ENCODE assay signal across 37 cellular contexts in the genomic region with DNA sequence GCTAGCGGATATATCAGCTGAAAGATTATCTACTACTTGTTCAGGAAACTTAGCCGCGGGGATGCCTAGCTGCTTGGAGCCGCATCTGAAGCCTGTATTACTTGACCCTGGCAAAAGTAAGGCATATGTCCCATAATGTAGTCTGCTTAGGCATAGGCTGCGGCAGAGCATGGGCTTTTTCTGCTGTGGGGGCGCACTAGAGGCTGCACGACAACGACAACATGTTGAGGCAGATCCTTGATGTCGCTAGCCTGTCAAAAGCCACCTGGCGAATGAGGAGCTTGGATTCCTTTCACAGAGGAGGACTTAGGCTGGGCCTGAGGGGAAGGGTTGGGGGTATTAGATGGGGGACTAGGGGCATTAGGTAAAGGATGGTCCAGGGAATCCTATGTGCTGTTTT. TPM values are rescaled to one million over a fixed set of nuclear protein-coding genes. Genes with fewer than 3 reads are reported as not detected.
DNase-seq lines count a peak whose midpoint lies in the region; ATAC-seq and TF ChIP-seq lines count a peak whose summit lies in the region.
"Had no signal": no experiment of that assay in that cellular context is flagged by ENCODE, and none has a peak within 500 bp of the region (broad histone marks: within the 10 kb centered on the region; RNA-seq: fewer than 3 reads in every experiment).

No MANE protein-coding gene starts in this region.

- BruUV-seq in mammary epithelial cell (replicated peaks; lab: Mats Ljungman, UMichigan), result no TSS peak
- BruUV-seq in MCF 10A (replicated peaks; lab: Mats Ljungman, UMichigan), result no TSS peak

- in situ Hi-C loops in mammary epithelial cell (cut with MboI; ENCODE audit: low sequenced_read_pairs in 2 of 2), result no loop called here

- H3K36me3 ChIP-seq in mammary epithelial cell (ENCODE audit: insufficient read depth, low read length), result no peaks in the 10 kb centered on the region
- no peaks in the 10 kb centered on the region for H3K36me3 ChIP-seq in Loucy (ENCODE audit: insufficient read depth, low read length)
- no peaks in the 10 kb centered on the region for H3K36me3 ChIP-seq in endodermal cell (ENCODE audit: control insufficient read depth, insufficient read depth, low read length)
- H3K36me3 ChIP-seq: Peyer's patch, right atrium auricular region, SJCRH30 had no signal

- H3K4me1 ChIP-seq in mammary epithelial cell (ENCODE audit: insufficient read depth, low read length), result no peaks in the 10 kb centered on the region
- peaks cover 8% of the 10 kb centered on the region for H3K4me1 ChIP-seq in Loucy (ENCODE audit: insufficient read depth, low read length, poor library complexity, severe bottlenecking)
- H3K4me1 ChIP-seq in endodermal cell (ENCODE audit: control insufficient read depth, insufficient read depth, low read length), result no peaks in the 10 kb centered on the region
- H3K4me1 ChIP-seq: A549, parathyroid adenoma, Peyer's patch, SJCRH30 had no signal

- intact Hi-C loops in mammary epithelial cell (cut with micrococcal nuclease) (loop anchor here (10.0 kb wide), 1 partner anchor 547 kb away; no protein-coding TSS in a partner anchor), MCF 10A (cut with micrococcal nuclease) (loop anchor here (5.0 kb wide), 1 partner anchor 1180 kb away; no protein-coding TSS in a partner anchor)

- H3K4me2 ChIP-seq in mammary epithelial cell (ENCODE audit: insufficient read depth, low read depth, low read length) (no peak overlapping the region), Loucy (ENCODE audit: low read depth, low read length, poor library complexity, severe bottlenecking) (peak overlapping the region; percentile 97)

- H3K4me3 Mint-ChIP-seq in MCF 10A (ENCODE audit: unreplicated experiment), result no peak overlapping the region
- H3K4me3 Mint-ChIP-seq in endodermal cell, result no peak overlapping the region
- H3K4me3 Mint-ChIP-seq: activated T-cell treated with anti-CD3 and anti-CD28 coated beads, Interleukin-2, amount 50 U/mL, for 4 hours had no signal

- no peaks in the 10 kb centered on the region for H3K36me3 Mint-ChIP-seq in MCF 10A (ENCODE audit: insufficient read depth, unreplicated experiment)
- H3K36me3 Mint-ChIP-seq in endodermal cell (ENCODE audit: low read depth), result no peaks in the 10 kb centered on the region

- POLR2A ChIA-PET in MCF 10A (lab: Yijun Ruan, JAX), result no interaction called here

- ATAC-seq in HG02973 (IDR thresholded peaks at IDR 0.05; ENCODE audit: unreplicated experiment), result no peak
- no peak for ATAC-seq in GM18868 (IDR thresholded peaks at IDR 0.05; ENCODE audit: unreplicated experiment)
- ATAC-seq: stimulated activated naive CD8-positive, alpha-beta T cell treated with anti-CD3 and anti-CD28 coated beads, Interleukin-15, Interleukin-2, amounts not matched to agents 100 U/mL and 50 U/mL, for 24 hours had no signal

- H3K9me3 ChIP-seq in mammary epithelial cell (replicated peaks; ENCODE audit: insufficient read depth, low read length) (no peaks in the 10 kb centered on the region), Loucy (ENCODE audit: insufficient read depth, low read depth, low read length) (no peaks in the 10 kb centered on the region), endodermal cell (ENCODE audit: control insufficient read depth, low read length) (peaks cover 11% of the 10 kb centered on the region)
- H3K9me3 ChIP-seq: A549, Peyer's patch, right atrium auricular region, SJCRH30, testis had no signal

- no peaks in the 10 kb centered on the region for H3K9me3 Mint-ChIP-seq in MCF 10A (ENCODE audit: unreplicated experiment)
- H3K9me3 Mint-ChIP-seq in endodermal cell, result peaks cover 7% of the 10 kb centered on the region

- no peak overlapping the region for H3K9ac ChIP-seq in mammary epithelial cell (ENCODE audit: insufficient read depth, low read length)
- H3K9ac ChIP-seq in Loucy (ENCODE audit: low read depth, low read length, poor library complexity, severe bottlenecking), result no peak overlapping the region
- no peak overlapping the region for H3K9ac ChIP-seq in endodermal cell (ENCODE audit: extremely low read depth, low read length, poor library complexity, severe bottlenecking)
- H3K9ac ChIP-seq: parathyroid adenoma had no signal

- no peaks in the 10 kb centered on the region for H3K79me2 ChIP-seq in mammary epithelial cell (ENCODE audit: insufficient read depth, low read length)
- H3K79me2 ChIP-seq in Loucy (ENCODE audit: insufficient read depth, low read length), result no peaks in the 10 kb centered on the region
- H3K79me2 ChIP-seq: parathyroid adenoma had no signal

- no peaks in the 10 kb centered on the region for H3K9me2 ChIP-seq in Loucy (replicated peaks; ENCODE audit: low read depth, low read length)

- peak overlapping the region; percentile 48 for H2AFZ ChIP-seq in mammary epithelial cell (ENCODE audit: low read depth, low read length)
- H2AFZ ChIP-seq in Loucy (ENCODE audit: low read length), result peak overlapping the region; percentile 100
- H2AFZ ChIP-seq: parathyroid adenoma had no signal

- H3K4me1 Mint-ChIP-seq in MCF 10A (ENCODE audit: insufficient read depth, unreplicated experiment), result peaks cover 13% of the 10 kb centered on the region
- peaks cover 7% of the 10 kb centered on the region for H3K4me1 Mint-ChIP-seq in endodermal cell

- peaks cover 79% of the 10 kb centered on the region for H3K27me3 Mint-ChIP-seq in MCF 10A (ENCODE audit: insufficient read depth, unreplicated experiment)
- H3K27me3 Mint-ChIP-seq in endodermal cell (ENCODE audit: insufficient read depth), result peaks cover 10% of the 10 kb centered on the region

- CTCF ChIA-PET in mammary epithelial cell (lab: Charles Lee; ENCODE audit: low non-redundant PET), result no interaction called here
- CTCF ChIA-PET in MCF 10A (lab: Yijun Ruan, JAX), result interaction anchor here (0.6 to 2.2 kb wide), 14 partner anchors 14 to 1171 kb away, joined by 3 to 9 read pairs (median 3); partner anchors contain the start of genes OR51D1 and TRIM5

- dilution Hi-C loops in mammary epithelial cell (cut with HindIII; ENCODE audit: low sequenced_read_pairs), result no loop called here

- H3K27ac Mint-ChIP-seq in MCF 10A (ENCODE audit: low read depth, unreplicated experiment) (no peak overlapping the region), endodermal cell (no peak overlapping the region)
- H3K27ac Mint-ChIP-seq: activated CD4-positive, alpha-beta T cell treated with anti-CD3 and anti-CD28 coated beads, Interleukin-2, amount 10 ng/mL, durations not matched to agents 24 days and 14 days; activated naive CD8-positive, alpha-beta T cell treated with anti-CD3 and anti-CD28 coated beads, Interleukin-2, amount 50 U/mL, for 24 hours had no signal

- H3K4me3 ChIP-seq in mammary epithelial cell (replicated peaks in 1 of 3; ENCODE audit: insufficient read depth in 1 of 3, low read depth in 2 of 3, low read length in 3 of 3), result no peak overlapping the region
- H3K4me3 ChIP-seq in Loucy (ENCODE audit: low read length, poor library complexity, severe bottlenecking), result peak overlapping the region; percentile 92
- H3K4me3 ChIP-seq in endodermal cell (ENCODE audit: low read length), result no peak overlapping the region
- H3K4me3 ChIP-seq: A549, right atrium auricular region, SJCRH30, testis had no signal

- TF ChIP-seq CTCF in mammary epithelial cell (conservative IDR thresholded peaks at IDR 0.05 in 1 of 2, IDR thresholded peaks at IDR 0.05 in 1 of 2; ENCODE audit: extremely low read depth in 1 of 2, insufficient read depth in 1 of 2, low read depth in 1 of 2, low read length in 2 of 2) (no peak), MCF 10A (IDR thresholded peaks at IDR 0.05; ENCODE audit: unreplicated experiment) (no peak), Loucy (conservative IDR thresholded peaks at IDR 0.05; ENCODE audit: low read length) (peak; percentile 48), endodermal cell (conservative IDR thresholded peaks at IDR 0.05) (peak; percentile 47)

- H3K27me3 ChIP-seq in mammary epithelial cell (ENCODE audit: insufficient read depth, low read length), result peaks cover 4% of the 10 kb centered on the region
- H3K27me3 ChIP-seq in Loucy (ENCODE audit: insufficient read depth, low read length, poor library complexity, severe bottlenecking), result no peaks in the 10 kb centered on the region
- H3K27me3 ChIP-seq in endodermal cell (ENCODE audit: control insufficient read depth, insufficient read depth, low read length, poor library complexity, severe bottlenecking), result no peaks in the 10 kb centered on the region
- H3K27me3 ChIP-seq: Peyer's patch, right atrium auricular region, testis had no signal

- WGBS in mammary epithelial cell (ENCODE audit: low coverage, missing lambda C conversion rate), result 20% methylated on average over 10 of the region's 10 CpGs
- 76 to 78% methylated on average over 8 to 10 of the region's 10 CpGs for WGBS in endodermal cell (ENCODE audit: insufficient coverage in 1 of 2, insufficient read length in 1 of 2), 2 experiments

- no peaks in the 10 kb centered on the region for H3F3A ChIP-seq in Loucy (ENCODE audit: low read depth)

- H3K27ac ChIP-seq in mammary epithelial cell (ENCODE audit: insufficient read depth, low read depth, low read length) (no peak overlapping the region), endodermal cell (ENCODE audit: low read depth, low read length) (no peak overlapping the region)
- H3K27ac ChIP-seq: A549, coronary artery, parathyroid adenoma, Peyer's patch, right atrium auricular region, SJCRH30, testis, VCaP had no signal

- no peaks in the 10 kb centered on the region for H4K20me1 ChIP-seq in mammary epithelial cell (ENCODE audit: insufficient read depth, low read length)
- no peaks in the 10 kb centered on the region for H4K20me1 ChIP-seq in Loucy (ENCODE audit: insufficient read depth, low read length, poor library complexity, severe bottlenecking)

- DNase-seq in mammary epithelial cell (no peak), MCF 10A (ENCODE audit: unreplicated experiment) (no peak), endodermal cell (peak; percentile 77), SIG-M5 treated with dmso at 0.1 percent for 504 hours (lab: John Stamatoyannopoulos, UW; ENCODE audit: unreplicated experiment) (no peak), cerebellar nuclear complex (lab: John Stamatoyannopoulos, UW) (no peak)
- DNase-seq: activated CD4-positive, alpha-beta T cell treated with anti-CD3 and anti-CD28 coated beads, Interleukin-2, amount 10 ng/mL, durations not matched to agents 24 days and 14 days; activated gamma-delta T cell treated with Interleukin-2 at 50 U/mL for 16 hours; activated naive CD8-positive, alpha-beta T cell treated with anti-CD3 and anti-CD28 coated beads, Interleukin-2, amount 50 U/mL, for 24 hours; activated T-cell treated with anti-CD3 and anti-CD28 coated beads, Interleukin-2, amount 50 U/mL, for 4 hours; Calu3; DND-41; effector memory CD4-positive, alpha-beta T cell; KG1; mesenchymal stem cell; MM.1S; NCI-H2029 treated with DMSO at 0.1 percent for 48 hours; NCI-H524 treated with DMSO at 0.1 percent for 48 hours; Peyer's patch; SJCRH30; stimulated activated naive CD8-positive, alpha-beta T cell treated with anti-CD3 and anti-CD28 coated beads, Interleukin-15, Interleukin-2, amounts not matched to agents 100 U/mL and 50 U/mL, for 24 hours; T-helper 9 cell; testis had no signal

RNA-seq across cellular contexts. Expression of gene OR52N2, which starts 1.1 kb away (rescaled TPM):
- total RNA-seq in mammary epithelial cell (not detected), MCF 10A (2022) (not detected in 2 replicates), endodermal cell (not detected)
- polyA plus RNA-seq in mammary epithelial cell, result not detected
- not detected for polyA minus RNA-seq in mammary epithelial cell
- polyA plus RNA-seq in endodermal cell (2013, experiment 1 of 2), result not detected
- polyA plus RNA-seq in endodermal cell (2013, experiment 2 of 2), result not detected
- total RNA-seq: activated CD4-positive, alpha-beta T cell treated with anti-CD3 and anti-CD28 coated beads, Interleukin-2, amount 10 ng/mL, durations not matched to agents 24 days and 14 days; activated T-cell treated with anti-CD3 and anti-CD28 coated beads, Interleukin-2, amount 50 U/mL, for 4 hours; astrocyte; Calu3; cardiac septum; glomerular endothelial cell; left lobe of liver; Peyer's patch; right atrium auricular region; SJCRH30; smooth muscle cell; testis; urinary bladder had no signal
- polyA plus RNA-seq: A549, neural cell, smooth muscle cell, urinary bladder had no signal

RNA-seq across cellular contexts. Expression of gene OR52N1, which starts 16.5 kb away (rescaled TPM):
- total RNA-seq in mammary epithelial cell (not detected), MCF 10A (2022) (not detected in 2 replicates), endodermal cell (not detected)
- not detected for polyA plus RNA-seq in mammary epithelial cell
- polyA minus RNA-seq in mammary epithelial cell, result not detected
- polyA plus RNA-seq in endodermal cell (2013, experiment 1 of 2), result not detected
- polyA plus RNA-seq in endodermal cell (2013, experiment 2 of 2), result not detected
- total RNA-seq: activated CD4-positive, alpha-beta T cell treated with anti-CD3 and anti-CD28 coated beads, Interleukin-2, amount 10 ng/mL, durations not matched to agents 24 days and 14 days; activated T-cell treated with anti-CD3 and anti-CD28 coated beads, Interleukin-2, amount 50 U/mL, for 4 hours; astrocyte; Calu3; cardiac septum; glomerular endothelial cell; left lobe of liver; Peyer's patch; right atrium auricular region; SJCRH30; smooth muscle cell; urinary bladder had no signal
- polyA plus RNA-seq: A549, neural cell, smooth muscle cell, urinary bladder had no signal

RNA-seq across cellular contexts. Expression of gene OR52N5, which starts 24.4 kb away (rescaled TPM):
- total RNA-seq in mammary epithelial cell, result not detected
- not detected for polyA plus RNA-seq in mammary epithelial cell
- polyA minus RNA-seq in mammary epithelial cell, result not detected
- not detected in 2 replicates for total RNA-seq in MCF 10A (2022)
- total RNA-seq in endodermal cell, result not detected
- not detected for polyA plus RNA-seq in endodermal cell (2013, experiment 1 of 2)
- polyA plus RNA-seq in endodermal cell (2013, experiment 2 of 2), result not detected
- total RNA-seq: activated CD4-positive, alpha-beta T cell treated with anti-CD3 and anti-CD28 coated beads, Interleukin-2, amount 10 ng/mL, durations not matched to agents 24 days and 14 days; activated T-cell treated with anti-CD3 and anti-CD28 coated beads, Interleukin-2, amount 50 U/mL, for 4 hours; astrocyte; Calu3; cardiac septum; glomerular endothelial cell; Peyer's patch; right atrium auricular region; SJCRH30; smooth muscle cell; urinary bladder had no signal
- polyA plus RNA-seq: A549, neural cell, smooth muscle cell, urinary bladder had no signal

RNA-seq across cellular contexts. Expression of gene OR52E6, which starts 34.1 kb away (rescaled TPM):
- total RNA-seq in mammary epithelial cell, result not detected
- polyA plus RNA-seq in mammary epithelial cell, result not detected
- not detected for polyA minus RNA-seq in mammary epithelial cell
- not detected in 2 replicates for total RNA-seq in MCF 10A (2022)
- not detected for total RNA-seq in endodermal cell
- polyA plus RNA-seq in endodermal cell (2013, experiment 1 of 2), result not detected
- not detected for polyA plus RNA-seq in endodermal cell (2013, experiment 2 of 2)
- total RNA-seq: activated CD4-positive, alpha-beta T cell treated with anti-CD3 and anti-CD28 coated beads, Interleukin-2, amount 10 ng/mL, durations not matched to agents 24 days and 14 days; activated T-cell treated with anti-CD3 and anti-CD28 coated beads, Interleukin-2, amount 50 U/mL, for 4 hours; astrocyte; Calu3; cardiac septum; glomerular endothelial cell; left lobe of liver; Peyer's patch; right atrium auricular region; SJCRH30; smooth muscle cell; urinary bladder had no signal
- polyA plus RNA-seq: A549, neural cell, smooth muscle cell, urinary bladder had no signal

RNA-seq across cellular contexts. Expression of gene OR52E8, which starts 49.9 kb away (rescaled TPM):
- not detected for total RNA-seq in mammary epithelial cell
- polyA plus RNA-seq in mammary epithelial cell, result not detected
- polyA minus RNA-seq in mammary epithelial cell, result not detected
- total RNA-seq in MCF 10A (2022), result not detected in 2 replicates
- total RNA-seq in endodermal cell, result not detected
- polyA plus RNA-seq in endodermal cell (2013, experiment 1 of 2), result not detected
- polyA plus RNA-seq in endodermal cell (2013, experiment 2 of 2), result not detected
- total RNA-seq: activated CD4-positive, alpha-beta T cell treated with anti-CD3 and anti-CD28 coated beads, Interleukin-2, amount 10 ng/mL, durations not matched to agents 24 days and 14 days; activated T-cell treated with anti-CD3 and anti-CD28 coated beads, Interleukin-2, amount 50 U/mL, for 4 hours; astrocyte; Calu3; cardiac septum; glomerular endothelial cell; left lobe of liver; Peyer's patch; right atrium auricular region; SJCRH30; smooth muscle cell; urinary bladder had no signal
- polyA plus RNA-seq: A549, neural cell, smooth muscle cell, urinary bladder had no signal

Comparison
In these comparisons a context has a peak if more than half of its experiments do, and no peak if none do; other contexts are left out.
1. CTCF ChIP-seq: peak in Loucy (single experiment) and endodermal cell (single experiment); none in mammary epithelial cell (0 of 2) and MCF 10A (single experiment).